Comparison of ENCODE assay signal across 24 cellular contexts in the genomic region with DNA sequence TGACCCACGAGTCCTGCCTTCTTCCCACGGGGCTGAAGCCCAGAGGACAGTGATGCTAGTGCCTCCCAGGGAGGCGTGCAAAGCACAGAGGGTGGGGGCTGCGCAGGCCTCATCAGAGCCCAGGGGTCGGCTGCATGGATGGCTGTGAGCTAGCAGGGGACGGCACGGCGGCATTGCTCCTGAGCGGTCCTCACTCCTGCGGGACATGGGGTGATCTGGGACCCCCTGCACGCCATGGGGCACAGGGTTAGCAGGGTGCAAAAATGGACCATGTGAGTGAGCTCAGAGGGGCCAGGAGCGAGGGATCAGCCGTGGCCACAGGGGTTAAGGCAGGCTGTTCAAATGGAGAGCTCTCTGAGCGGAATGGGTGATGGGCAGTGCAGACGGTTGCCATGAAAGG.
"Had no signal": no experiment of that assay in that cellular context is flagged by ENCODE, and none has a peak within 500 bp of the region (broad histone marks: within the 10 kb centered on the region; RNA-seq: fewer than 3 reads in every experiment).

No MANE protein-coding gene starts in this region.

- H3K36me3 ChIP-seq: brain microvascular endothelial cell had no signal

- H3K27me3 Mint-ChIP-seq: activated naive CD8-positive, alpha-beta T cell had no signal

- H3K27ac Mint-ChIP-seq: activated CD4-positive, alpha-beta memory T cell treated with anti-CD3 and anti-CD28 coated beads, Interleukin-2, amount 10 ng/mL, durations not matched to agents 7 days and 5 days; activated CD4-positive, alpha-beta T cell treated with anti-CD3 and anti-CD28 coated beads for 36 hours; activated CD4-positive, alpha-beta T cell treated with anti-CD3 and anti-CD28 coated beads, Interleukin-2, amount 10 ng/mL, durations not matched to agents 24 days and 14 days; activated naive CD8-positive, alpha-beta T cell; activated T-cell treated with anti-CD3 and anti-CD28 coated beads, Interleukin-2, amount 50 U/mL, for 24 hours; activated T-cell treated with anti-CD3 and anti-CD28 coated beads, Interleukin-2, amount 50 U/mL, for 72 hours had no signal

- ATAC-seq: activated CD4-positive, alpha-beta T cell treated with anti-CD3 and anti-CD28 coated beads for 36 hours; activated T-cell treated with anti-CD3 and anti-CD28 coated beads, Interleukin-2, amount 50 U/mL, for 72 hours; esophagus mucosa had no signal

- DNase-seq: activated CD4-positive, alpha-beta memory T cell treated with anti-CD3 and anti-CD28 coated beads, Interleukin-2, amount 10 ng/mL, durations not matched to agents 7 days and 5 days; activated CD4-positive, alpha-beta T cell treated with anti-CD3 and anti-CD28 coated beads for 36 hours; activated CD4-positive, alpha-beta T cell treated with anti-CD3 and anti-CD28 coated beads, Interleukin-2, amount 10 ng/mL, durations not matched to agents 24 days and 14 days; activated CD4-positive, alpha-beta T cell treated with anti-CD3 and anti-CD28 coated beads, Interleukin-2, amount 50 U/mL, for 4 hours; activated CD4-positive, CD25-positive, alpha-beta regulatory T cell; activated CD4-positive, CD25-positive, alpha-beta regulatory T cell treated with anti-CD3 and anti-CD28 coated beads, Interleukin-2, amount 50 U/mL, for 72 hours; activated CD8-positive, alpha-beta memory T cell treated with anti-CD3 and anti-CD28 coated beads, Interleukin-2, amount 50 U/mL, for 48 hours; activated gamma-delta T cell; activated naive CD4-positive, alpha-beta T cell; activated naive CD4-positive, alpha-beta T cell treated with anti-CD3 and anti-CD28 coated beads, Interleukin-2, amount 50 U/mL, for 16 hours; activated T-cell treated with anti-CD3 and anti-CD28 coated beads for 4 hours; activated T-cell treated with anti-CD3 and anti-CD28 coated beads, Interleukin-2, amount 50 U/mL, for 24 hours; activated T-cell treated with anti-CD3 and anti-CD28 coated beads, Interleukin-2, amount 50 U/mL, for 72 hours; amniotic stem cell; anterior cingulate cortex; brain microvascular endothelial cell; cortex of kidney; dermis blood vessel endothelial cell; effector CD8-positive, alpha-beta T cell; head of caudate nucleus; T-helper 2 cell had no signal

- H3K9me3 Mint-ChIP-seq: activated CD4-positive, alpha-beta memory T cell treated with anti-CD3 and anti-CD28 coated beads, Interleukin-2, amount 10 ng/mL, durations not matched to agents 7 days and 5 days; activated CD4-positive, alpha-beta T cell treated with anti-CD3 and anti-CD28 coated beads, Interleukin-2, amount 10 ng/mL, durations not matched to agents 24 days and 14 days; activated T-cell treated with anti-CD3 and anti-CD28 coated beads, Interleukin-2, amount 50 U/mL, for 24 hours; activated T-cell treated with anti-CD3 and anti-CD28 coated beads, Interleukin-2, amount 50 U/mL, for 72 hours; central memory CD8-positive, alpha-beta T cell had no signal

- H3K36me3 Mint-ChIP-seq: activated naive CD8-positive, alpha-beta T cell had no signal

- H3K4me1 Mint-ChIP-seq: activated CD4-positive, alpha-beta memory T cell treated with anti-CD3 and anti-CD28 coated beads, Interleukin-2, amount 10 ng/mL, durations not matched to agents 7 days and 5 days; activated CD4-positive, alpha-beta T cell treated with anti-CD3 and anti-CD28 coated beads for 36 hours; activated CD4-positive, alpha-beta T cell treated with anti-CD3 and anti-CD28 coated beads, Interleukin-2, amount 10 ng/mL, durations not matched to agents 24 days and 14 days; central memory CD8-positive, alpha-beta T cell had no signal

- H3K27me3 ChIP-seq: brain microvascular endothelial cell had no signal

- H3K27ac ChIP-seq: brain microvascular endothelial cell had no signal

- H3K4me3 Mint-ChIP-seq: activated CD4-positive, alpha-beta memory T cell treated with anti-CD3 and anti-CD28 coated beads, Interleukin-2, amount 10 ng/mL, durations not matched to agents 7 days and 5 days; activated CD4-positive, alpha-beta T cell treated with anti-CD3 and anti-CD28 coated beads for 36 hours; activated CD4-positive, alpha-beta T cell treated with anti-CD3 and anti-CD28 coated beads, Interleukin-2, amount 10 ng/mL, durations not matched to agents 24 days and 14 days; activated naive CD8-positive, alpha-beta T cell; activated T-cell treated with anti-CD3 and anti-CD28 coated beads, Interleukin-2, amount 50 U/mL, for 24 hours; activated T-cell treated with anti-CD3 and anti-CD28 coated beads, Interleukin-2, amount 50 U/mL, for 72 hours; central memory CD8-positive, alpha-beta T cell had no signal
